Comparison of ENCODE assay signal across 10 cellular contexts in genomic region chr6:38155144-38155543, GRCh38.
DNase-seq lines count a peak whose midpoint lies in the region; ATAC-seq, FAIRE-seq and TF ChIP-seq lines count a peak whose summit lies in the region.
"Had no signal": no experiment of that assay in that cellular context is flagged by ENCODE, and none has a peak within 500 bp of the region (broad histone marks: within the 10 kb centered on the region; RNA-seq: fewer than 3 reads in every experiment).

No MANE protein-coding gene starts in this region.

- TF ChIP-seq CTCF in CD4-positive, alpha-beta T cell (IDR thresholded peaks at IDR 0.05) = no peak
- TF ChIP-seq CTCF in fibroblast of mammary gland (conservative IDR thresholded peaks at IDR 0.05; ENCODE audit: control insufficient read depth, insufficient read depth, low read depth, low read length) (no peak), natural killer cell (IDR thresholded peaks at IDR 0.05) (no peak)

- H3K27ac ChIP-seq in CD4-positive, alpha-beta T cell (ENCODE audit: low read depth, low read length) = no peak overlapping the region
- H3K27ac ChIP-seq: body of pancreas had no signal

- H3K9me3 ChIP-seq in CD4-positive, alpha-beta T cell (ENCODE audit: control insufficient read depth, low read length) = no peaks in the 10 kb centered on the region
- H3K9me3 ChIP-seq in MG63 = no peaks in the 10 kb centered on the region
- H3K9me3 ChIP-seq: body of pancreas had no signal

- no peaks in the 10 kb centered on the region for H3K27me3 ChIP-seq in CD4-positive, alpha-beta T cell (ENCODE audit: control insufficient read depth, insufficient read depth, low read length)
- no peaks in the 10 kb centered on the region for H3K27me3 ChIP-seq in MG63
- H3K27me3 ChIP-seq: body of pancreas had no signal

- DNase-seq in CD4-positive, alpha-beta T cell = no peak
- DNase-seq in fibroblast of mammary gland (ENCODE audit: low read depth) (peak; percentile 34), natural killer cell (no peak), HTR-8/SVneo (ENCODE audit: insufficient read length, low spot score) (no peak), activated gamma-delta T cell (lab: John Stamatoyannopoulos, UW) (no peak), MG63 (no peak), iPS-NIHi7 (ENCODE audit: extremely low spot score) (no peak)

- no peak for ATAC-seq in CD4-positive, alpha-beta T cell (ENCODE audit: poor library complexity)
- peak; percentile 52 to 88 (median 80) for ATAC-seq in natural killer cell
- ATAC-seq: body of pancreas had no signal

- H3K36me3 ChIP-seq in MG63 = peaks cover 5% of the 10 kb centered on the region

- intact Hi-C loops in CD4-positive, alpha-beta T cell (cut with DNase I, micrococcal nuclease) = no loop called here
- intact Hi-C loops in natural killer cell (cut with micrococcal nuclease) = no loop called here

- H3K4me3 ChIP-seq in fibroblast of mammary gland (ENCODE audit: control insufficient read depth, low read depth, low read length) = no peak overlapping the region
- no peak overlapping the region for H3K4me3 ChIP-seq in MG63
- H3K4me3 ChIP-seq: body of pancreas had no signal

- no peak for FAIRE-seq in HTR-8/SVneo (lab: Jason Lieb, UNC)
- FAIRE-seq: D721Med had no signal

- H3K27me3 Mint-ChIP-seq in CD4-positive, alpha-beta T cell = no peaks in the 10 kb centered on the region
- H3K27me3 Mint-ChIP-seq in natural killer cell (ENCODE audit: low read depth in 2 of 2) = no peaks in the 10 kb centered on the region

- no peaks in the 10 kb centered on the region for H3K9me3 Mint-ChIP-seq in CD4-positive, alpha-beta T cell
- H3K9me3 Mint-ChIP-seq in natural killer cell = no peaks in the 10 kb centered on the region

- POLR2A ChIA-PET in CD4-positive, alpha-beta T cell (lab: Charles Lee) = no interaction called here

- no peaks in the 10 kb centered on the region for H3K4me1 Mint-ChIP-seq in CD4-positive, alpha-beta T cell (ENCODE audit: low read depth)
- H3K4me1 Mint-ChIP-seq in natural killer cell = peaks cover 23 to 43% of the 10 kb centered on the region in 2 donors

- H3K4me3 Mint-ChIP-seq in CD4-positive, alpha-beta T cell = no peak overlapping the region
- no peak overlapping the region for H3K4me3 Mint-ChIP-seq in natural killer cell

- peaks cover 31% of the 10 kb centered on the region for H3K36me3 Mint-ChIP-seq in CD4-positive, alpha-beta T cell (ENCODE audit: low read depth)
- H3K36me3 Mint-ChIP-seq in natural killer cell = no peaks in the 10 kb centered on the region

- H3K27ac Mint-ChIP-seq in CD4-positive, alpha-beta T cell = peak overlapping the region; percentile 45
- H3K27ac Mint-ChIP-seq in natural killer cell = peak overlapping the region; percentile 45 to 46

- CTCF ChIA-PET in CD4-positive, alpha-beta T cell (lab: Charles Lee) = no interaction called here

TF ChIP-seq in PFSK-1, 5 proteins besides CTCF, POLR2A, EP300 and RAD21:
- TF ChIP-seq REST (IDR thresholded peaks at IDR 0.05; ENCODE audit: insufficient read depth in 1 of 2, low read depth in 2 of 2, low read length in 2 of 2) (no peak), FOXP2 (optimal IDR thresholded peaks at IDR 0.05; ENCODE audit: borderline replicate concordance, extremely low read depth, extremely low read length, insufficient read depth) (peak; percentile 91)
